In the genomic region with DNA sequence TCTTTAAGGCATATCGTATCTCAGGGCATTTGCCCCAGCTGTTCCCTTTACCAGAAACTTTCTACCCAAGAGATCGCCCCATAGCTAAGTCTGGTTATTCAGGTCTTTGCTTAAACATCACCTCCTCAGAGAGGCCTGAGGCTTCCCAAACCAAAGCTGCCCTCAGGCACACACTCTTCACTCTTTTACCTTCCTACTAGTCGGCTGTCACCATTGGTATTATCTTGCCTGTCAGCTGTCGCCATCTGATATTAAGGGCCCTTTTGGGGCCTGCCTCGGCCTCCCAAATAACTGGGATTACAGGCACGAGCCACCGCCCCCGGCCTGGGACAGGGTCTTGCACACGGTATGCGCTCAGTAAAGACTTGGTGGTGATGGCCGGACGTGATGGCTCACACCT, we compare ENCODE assay signal across 8 cellular contexts. TPM values are rescaled to one million over a fixed set of nuclear protein-coding genes. Genes with fewer than 3 reads are reported as not detected.
DNase-seq lines count a peak whose midpoint lies in the region; ATAC-seq and TF ChIP-seq lines count a peak whose summit lies in the region.

No MANE protein-coding gene starts in this region.

- peak overlapping the region; percentile 70 to 90 for H3K4me3 Mint-ChIP-seq in activated T-cell treated with anti-CD3 and anti-CD28 coated beads, Interleukin-2, amount 50 U/mL, for 72 hours

- H3K27me3 ChIP-seq in adrenal gland: no peaks in the 10 kb centered on the region
- no peaks in the 10 kb centered on the region for H3K27me3 ChIP-seq in left lung
- H3K27me3 ChIP-seq in thyroid gland: no peaks in the 10 kb centered on the region

- TF ChIP-seq POLR2A in adrenal gland (IDR thresholded peaks at IDR 0.05) (no peak), thyroid gland (IDR thresholded peaks at IDR 0.05) (no peak)

- H3K4me3 ChIP-seq in adrenal gland: peak overlapping the region; percentile 88 to 97 (median 90)
- peak overlapping the region; percentile 95 for H3K4me3 ChIP-seq in left lung
- peak overlapping the region in 1 of 3 donors; percentile 96 for H3K4me3 ChIP-seq in thyroid gland (replicated peaks in 1 of 3)
- no peak overlapping the region for H3K4me3 ChIP-seq in mucosa of descending colon

- H3K27me3 Mint-ChIP-seq in activated T-cell treated with anti-CD3 and anti-CD28 coated beads, Interleukin-2, amount 50 U/mL, for 72 hours (ENCODE audit: low read depth): peaks cover 6% of the 10 kb centered on the region

- no peak for DNase-seq in activated T-cell treated with anti-CD3 and anti-CD28 coated beads, Interleukin-2, amount 50 U/mL, for 72 hours
- DNase-seq in activated T-cell treated with anti-CD3 and anti-CD28 coated beads for 4 hours (no peak), adrenal gland (peak in 2 of 7 donors; percentile 27 to 52), left lung (no peak), thyroid gland (no peak), GDM1 (lab: John Stamatoyannopoulos, UW) (no peak), NCI-H1436 (lab: John Stamatoyannopoulos, UW) (no peak), mucosa of descending colon (no peak)

- H3K9me3 ChIP-seq in adrenal gland (replicated peaks in 1 of 3) (no peaks in the 10 kb centered on the region), left lung (no peaks in the 10 kb centered on the region), thyroid gland (no peaks in the 10 kb centered on the region), mucosa of descending colon (no peaks in the 10 kb centered on the region)

- H3K36me3 ChIP-seq in adrenal gland (replicated peaks in 1 of 2) (peaks cover 0 to 35% of the 10 kb centered on the region in 2 donors), left lung (peaks cover 0 to 37% of the 10 kb centered on the region in 2 donors), thyroid gland (peaks cover 26 to 29% of the 10 kb centered on the region in 2 donors), mucosa of descending colon (ENCODE audit: low read depth) (no peaks in the 10 kb centered on the region)

- H3K4me1 ChIP-seq in adrenal gland (replicated peaks in 1 of 2) (peaks cover 24 to 50% of the 10 kb centered on the region in 2 donors), left lung (peaks cover 11 to 63% of the 10 kb centered on the region in 2 donors), thyroid gland (peaks cover 9 to 27% of the 10 kb centered on the region in 2 donors), mucosa of descending colon (ENCODE audit: low read depth) (peaks cover 30% of the 10 kb centered on the region)

- peak overlapping the region; percentile 80 for H3K27ac Mint-ChIP-seq in activated T-cell treated with anti-CD3 and anti-CD28 coated beads, Interleukin-2, amount 50 U/mL, for 72 hours

- H3K9me3 Mint-ChIP-seq in activated T-cell treated with anti-CD3 and anti-CD28 coated beads, Interleukin-2, amount 50 U/mL, for 72 hours: no peaks in the 10 kb centered on the region

- H3K27ac ChIP-seq in adrenal gland (peak overlapping the region in 4 of 5 donors; percentile 79 to 95 (median 86)), left lung (peak overlapping the region in 1 of 2 donors; percentile 91), thyroid gland (peak overlapping the region in 2 of 3 donors; percentile 83 to 92)

- intact Hi-C loops in adrenal gland (cut with DNase I) (no loop called here), left lung (cut with DNase I) (no loop called here), thyroid gland (cut with DNase I) (no loop called here), mucosa of descending colon (cut with DNase I, micrococcal nuclease) (no loop called here)

- ATAC-seq in activated T-cell treated with anti-CD3 and anti-CD28 coated beads, Interleukin-2, amount 50 U/mL, for 72 hours (replicated peaks in 1 of 2): no peak
- ATAC-seq in left lung (no peak), mucosa of descending colon (no peak)

- H3K36me3 Mint-ChIP-seq in activated T-cell treated with anti-CD3 and anti-CD28 coated beads, Interleukin-2, amount 50 U/mL, for 72 hours (ENCODE audit: insufficient read depth in 2 of 2): peaks cover 1 to 19% of the 10 kb centered on the region in 2 donors

- peaks cover 52% of the 10 kb centered on the region for H3K4me1 Mint-ChIP-seq in activated T-cell treated with anti-CD3 and anti-CD28 coated beads, Interleukin-2, amount 50 U/mL, for 72 hours (ENCODE audit: low read depth)

- 57 to 67% (median 60%) methylated on average over 10 to 12 of the region's 12 CpGs for WGBS in adrenal gland, 4 donors
- 75% methylated on average over 12 of the region's 12 CpGs for WGBS in thyroid gland, 2 donors

- TF ChIP-seq CTCF in adrenal gland (IDR thresholded peaks at IDR 0.05): no peak
- no peak for TF ChIP-seq CTCF in left lung (IDR thresholded peaks at IDR 0.05)
- no peak for TF ChIP-seq CTCF in thyroid gland (IDR thresholded peaks at IDR 0.05)
- TF ChIP-seq CTCF in mucosa of descending colon (IDR thresholded peaks at IDR 0.05): no peak

RNA-seq across cellular contexts. Expression of a gene that starts 1.0 kb away (rescaled TPM):
- 10 to 100 TPM; 15.9 to 16.4 TPM for total RNA-seq in activated T-cell treated with anti-CD3 and anti-CD28 coated beads, Interleukin-2, amount 50 U/mL, for 72 hours
- total RNA-seq in adrenal gland (100 to 1,000 TPM in 1 of 8 donors, 10 to 100 TPM in 7; 26.1 to 101 (median 41.2) TPM), left lung (10 to 100 TPM; 14.7 to 20.5 TPM), thyroid gland (10 to 100 TPM; 31.8 to 68.3 (median 55.2) TPM), mucosa of descending colon (10 to 100 TPM in 2 of 3 donors, 1 to 10 TPM in 1; 10.0 to 16.4 (median 14.1) TPM)
- polyA plus RNA-seq in adrenal gland: 100 to 1,000 TPM in 2 of 3 donors, 10 to 100 TPM in 1; 16.5 to 213 (median 183) TPM

RNA-seq across cellular contexts. Expression of a gene that starts 10.3 kb away (rescaled TPM):
- 100 to 1,000 TPM; 159 to 189 TPM for total RNA-seq in activated T-cell treated with anti-CD3 and anti-CD28 coated beads, Interleukin-2, amount 50 U/mL, for 72 hours
- total RNA-seq in adrenal gland (100 to 1,000 TPM in 5 of 8 donors, 10 to 100 TPM in 3; 66.5 to 146 (median 108) TPM), left lung (100 to 1,000 TPM in 1 of 2 donors, 10 to 100 TPM in 1; 74.8 to 118 TPM), thyroid gland (100 to 1,000 TPM in 2 of 4 donors, 10 to 100 TPM in 2; 72.0 to 128 (median 101) TPM), mucosa of descending colon (100 to 1,000 TPM in 1 of 3 donors, 10 to 100 TPM in 2; 76.4 to 117 (median 81.4) TPM)
- 100 to 1,000 TPM; 112 to 240 (median 206) TPM for polyA plus RNA-seq in adrenal gland

RNA-seq across cellular contexts. Expression of a gene that starts 13.4 kb away (rescaled TPM):
- under 1 TPM; 0.12 to 0.32 TPM for total RNA-seq in activated T-cell treated with anti-CD3 and anti-CD28 coated beads, Interleukin-2, amount 50 U/mL, for 72 hours
- 1 to 10 TPM in 5 of 8 donors, under 1 TPM in 3; 0.35 to 2.3 (median 1.3) TPM for total RNA-seq in adrenal gland
- under 1 TPM; 0.27 to 0.34 (median 0.32) TPM for polyA plus RNA-seq in adrenal gland
- under 1 TPM in 1 of 2 donors, not detected in 1; 0.13 TPM for total RNA-seq in left lung
- under 1 TPM in 2 of 4 donors, not detected in 2; 0.40 to 0.45 TPM for total RNA-seq in thyroid gland
- 1 to 10 TPM in 1 of 3 donors, under 1 TPM in 1, not detected in 1; 0.34 to 1.1 TPM for total RNA-seq in mucosa of descending colon

RNA-seq across cellular contexts. Expression of a gene that starts 17.6 kb away (rescaled TPM):
- 100 to 1,000 TPM; 458 to 489 TPM for total RNA-seq in activated T-cell treated with anti-CD3 and anti-CD28 coated beads, Interleukin-2, amount 50 U/mL, for 72 hours
- 1,000 to 10,000 TPM in 2 of 8 donors, 100 to 1,000 TPM in 6; 271 to 1,489 (median 613) TPM for total RNA-seq in adrenal gland
- polyA plus RNA-seq in adrenal gland: 1,000 to 10,000 TPM in 1 of 3 donors, 100 to 1,000 TPM in 2; 224 to 1,230 (median 336) TPM
- 1,000 to 10,000 TPM; 1,387 to 1,778 TPM for total RNA-seq in left lung
- 1,000 to 10,000 TPM; 1,892 to 4,270 (median 2,942) TPM for total RNA-seq in thyroid gland
- 100 to 1,000 TPM; 433 to 945 (median 637) TPM for total RNA-seq in mucosa of descending colon

RNA-seq across cellular contexts. Expression of a gene that starts 22.5 kb away (rescaled TPM):
- 10 to 100 TPM; 63.4 to 70.4 TPM for total RNA-seq in activated T-cell treated with anti-CD3 and anti-CD28 coated beads, Interleukin-2, amount 50 U/mL, for 72 hours
- total RNA-seq in adrenal gland (100 to 1,000 TPM in 1 of 8 donors, 10 to 100 TPM in 7; 40.6 to 102 (median 54.3) TPM), left lung (10 to 100 TPM; 40.9 to 59.4 TPM), thyroid gland (10 to 100 TPM; 43.5 to 61.5 (median 53.4) TPM), mucosa of descending colon (10 to 100 TPM; 44.1 to 54.0 (median 48.1) TPM)
- polyA plus RNA-seq in adrenal gland: 10 to 100 TPM; 33.5 to 62.1 (median 36.0) TPM
